Comparison of ENCODE assay signal across 8 cellular contexts in the genomic region with DNA sequence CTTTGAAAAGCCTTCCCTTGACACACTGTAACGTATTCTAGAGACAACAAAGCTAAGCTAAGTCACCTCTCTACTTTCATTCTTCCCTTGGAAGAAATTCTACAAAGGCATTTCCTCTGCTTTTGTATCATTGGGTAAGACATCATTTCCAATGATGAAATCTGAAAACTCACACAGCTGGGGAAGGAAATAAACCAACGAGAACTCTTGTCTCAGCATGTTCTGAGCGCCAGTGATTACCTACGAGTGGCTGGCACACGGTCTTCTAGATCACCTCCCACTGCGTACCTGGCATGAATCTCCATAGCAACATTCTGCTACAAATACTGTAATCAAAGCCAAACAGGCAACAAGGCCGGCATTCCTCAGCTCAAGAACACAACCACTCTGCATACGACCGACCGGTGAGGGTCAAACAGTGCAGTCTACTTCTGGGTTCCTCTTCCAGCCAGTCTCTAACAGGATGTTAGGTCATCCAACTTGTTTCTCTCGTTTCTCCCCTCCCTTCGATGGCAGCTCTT. TPM values are rescaled to one million over a fixed set of nuclear protein-coding genes. Genes with fewer than 3 reads are reported as not detected.
DNase-seq lines count a peak whose midpoint lies in the region; ATAC-seq, FAIRE-seq and TF ChIP-seq lines count a peak whose summit lies in the region.

No MANE protein-coding gene starts in this region.

- no peak overlapping the region; the same call in 1 of the 2 replicates for H2AFZ ChIP-seq in GM12878 (ENCODE audit: control insufficient read depth, low read depth, low read length)

- no peaks in the 10 kb centered on the region for H3K9me3 ChIP-seq in HUES48 (ENCODE audit: control insufficient read depth, insufficient read depth, low read length)
- H3K9me3 ChIP-seq in RWPE2 (ENCODE audit: severe bottlenecking): no peaks in the 10 kb centered on the region
- no peaks in the 10 kb centered on the region for H3K9me3 ChIP-seq in GM12878 (replicated peaks; ENCODE audit: control insufficient read depth, insufficient read depth, low read length)
- no peaks in the 10 kb centered on the region for H3K9me3 ChIP-seq in small intestine (ENCODE audit: control insufficient read depth, low read depth)

- TF ChIP-seq POLR2A in GM12878 (IDR thresholded peaks at IDR 0.05; ENCODE audit: low read depth, low read length): peak; percentile 48

- FAIRE-seq in GM12878 (lab: Jason Lieb, UNC) (peak; percentile 41), small intestine (lab: Jason Lieb, UNC) (no peak)

- CTCF ChIA-PET in GM12878 (lab: Yijun Ruan, JAX): interaction anchor here (0.9 to 5.7 kb wide), 8 partner anchors 8 to 94 kb away, joined by 3 to 19 read pairs (median 6); partner anchors contain the start of gene ABCB9

- H3K27me3 ChIP-seq in HUES48 (ENCODE audit: control insufficient read depth, insufficient read depth, low read length) (no peaks in the 10 kb centered on the region), RWPE2 (ENCODE audit: insufficient read depth, poor library complexity, severe bottlenecking) (no peaks in the 10 kb centered on the region), GM12878 (replicated peaks in 1 of 2; ENCODE audit: control insufficient read depth in 2 of 2, insufficient read depth in 2 of 2, low read length in 1 of 2) (no peaks in the 10 kb centered on the region), small intestine (ENCODE audit: control insufficient read depth in 2 of 2, insufficient read depth in 2 of 2, low read length in 2 of 2) (no peaks in the 10 kb centered on the region)

- TF ChIP-seq CTCF in RWPE2 (IDR thresholded peaks at IDR 0.05; ENCODE audit: poor library complexity, severe bottlenecking) (no peak), GM12878 (IDR thresholded peaks at IDR 0.05 in 2 of 3, conservative IDR thresholded peaks at IDR 0.05 in 1 of 3; ENCODE audit: control insufficient read depth in 2 of 3, extremely low read depth in 1 of 3, insufficient read depth in 1 of 3, low read depth in 3 of 3, low read length in 3 of 3) (no peak)

- SMC1A ChIA-PET in GM12878 (lab: Charles Lee; ENCODE audit: uncharacterized antibody, unreplicated experiment): interaction anchor here (1.1 to 7.6 kb wide), 12 partner anchors 8 to 350 kb away, joined by 3 to 64 read pairs (median 4); no protein-coding TSS in a partner anchor

- ATAC-seq in RWPE2 (ENCODE audit: low read depth) (peak; percentile 84), GM12878 (peak; percentile 63), GM21619 (IDR thresholded peaks at IDR 0.05; ENCODE audit: unreplicated experiment) (no peak), GM19463 (IDR thresholded peaks at IDR 0.05; ENCODE audit: unreplicated experiment) (no peak)

- intact Hi-C loops in GM12878 (cut with micrococcal nuclease; ENCODE audit: unreplicated experiment): loop anchor here (10.0 kb wide), 1 partner anchor 1887 kb away; no protein-coding TSS in a partner anchor

- no peak for TF ChIP-seq EP300 in GM12878 (IDR thresholded peaks at IDR 0.05; ENCODE audit: borderline replicate concordance in 1 of 2, control insufficient read depth in 1 of 2, low read depth in 2 of 2, low read length in 2 of 2)

- H3K36me3 ChIP-seq in HUES48 (ENCODE audit: control insufficient read depth, insufficient read depth, low read length): no peaks in the 10 kb centered on the region
- peaks cover 14% of the 10 kb centered on the region for H3K36me3 ChIP-seq in RWPE2 (ENCODE audit: low read depth)
- H3K36me3 ChIP-seq in GM12878 (ENCODE audit: control insufficient read depth in 2 of 2, insufficient read depth in 2 of 2, low read length in 1 of 2): no peaks in the 10 kb centered on the region
- no peaks in the 10 kb centered on the region for H3K36me3 ChIP-seq in small intestine (ENCODE audit: control insufficient read depth in 2 of 2, insufficient read depth in 2 of 2, low read length in 2 of 2)

- peaks cover 65% of the 10 kb centered on the region for H3K79me2 ChIP-seq in GM12878 (ENCODE audit: control insufficient read depth, insufficient read depth, low read length)

- DNase-seq in RWPE2 (ENCODE audit: low spot score) (peak; percentile 96), GM12878 (ENCODE audit: low read depth, low spot score) (no peak), iPS-NIHi7 (ENCODE audit: extremely low spot score) (peak; percentile 38), small intestine (peak; percentile 95)

- H4K20me1 ChIP-seq in GM12878 (ENCODE audit: control insufficient read depth, insufficient read depth): no peaks in the 10 kb centered on the region; the same call in none of the 2 replicates

- in situ Hi-C loops in GM12878 (cut with MboI): no loop called here

- TF ChIP-seq RAD21 in GM12878 (IDR thresholded peaks at IDR 0.05; ENCODE audit: insufficient read depth, low read depth, low read length): no peak

- H3K9ac ChIP-seq in HUES48 (ENCODE audit: low read depth, low read length) (no peak overlapping the region), GM12878 (ENCODE audit: control insufficient read depth, insufficient read depth, low read length) (peak overlapping the region; percentile 54; the same call in 1 of the 2 replicates)

- H3K4me3 ChIP-seq in GM08714 (ENCODE audit: low read length) (peak overlapping the region; percentile 60; the same call in 1 of the 2 replicates), HUES48 (ENCODE audit: low read depth, low read length) (no peak overlapping the region), RWPE2 (ENCODE audit: severe bottlenecking) (peak overlapping the region; percentile 14), GM12878 (peak overlapping the region; percentile 51), small intestine (ENCODE audit: low read depth in 1 of 2, low read length in 2 of 2) (no peak overlapping the region)

- peak overlapping the region; percentile 36 for H3K27ac ChIP-seq in HUES48 (ENCODE audit: low read depth, low read length)
- H3K27ac ChIP-seq in RWPE2 (ENCODE audit: poor library complexity, severe bottlenecking): peak overlapping the region; percentile 98
- peak overlapping the region; percentile 71 for H3K27ac ChIP-seq in GM12878 (ENCODE audit: control insufficient read depth, insufficient read depth)
- H3K27ac ChIP-seq in small intestine (ENCODE audit: low read depth in 1 of 2, low read length in 1 of 2): peak overlapping the region; percentile 87 to 92

- POLR2A ChIA-PET in GM12878 (lab: Charles Lee): interaction anchor here (1.7 to 4.5 kb wide), 5 partner anchors 9 to 38 kb away, joined by 4 to 23 read pairs (median 15); no protein-coding TSS in a partner anchor

- no TSS peak for BruUV-seq in GM12878 (replicated peaks; lab: Mats Ljungman, UMichigan)

- WGBS in GM12878 (ENCODE audit: insufficient coverage, insufficient replicate concordance, low lambda C conversion rate, missing lambda C conversion rate): 14% methylated on average over 12 of the region's 12 CpGs
- WGBS in small intestine, 3 donors: 5 to 14% (median 11%) methylated on average over 12 of the region's 12 CpGs

- peak overlapping the region; percentile 92 for H3K4me2 ChIP-seq in GM12878 (ENCODE audit: control insufficient read depth, insufficient read depth)

- RAD21 ChIA-PET in GM12878 (lab: Charles Lee; ENCODE audit: unreplicated experiment): interaction anchor here (0.8 to 3.2 kb wide), 11 partner anchors 10 to 94 kb away, joined by 3 to 17 read pairs (median 4); no protein-coding TSS in a partner anchor

- H3K4me1 ChIP-seq in HUES48 (ENCODE audit: control insufficient read depth, insufficient read depth, low read length) (peaks cover 57% of the 10 kb centered on the region), RWPE2 (ENCODE audit: insufficient read depth, poor library complexity, severe bottlenecking) (peaks cover 86% of the 10 kb centered on the region), GM12878 (ENCODE audit: control insufficient read depth, insufficient read depth, low read length) (peaks cover 36% of the 10 kb centered on the region), small intestine (ENCODE audit: control insufficient read depth in 2 of 2, insufficient read depth in 1 of 2, low read depth in 1 of 2, low read length in 1 of 2) (peaks cover 19 to 61% of the 10 kb centered on the region in 2 donors)

RNA-seq across cellular contexts. Expression of gene VPS37B, which starts 7.6 kb away (rescaled TPM):
- 54.9 and 58.5 TPM in 2 replicates for total RNA-seq in GM12878 (2013; cell fraction: nucleolus; rRNA removed)
- total RNA-seq in GM12878 (2014; rRNA removed) (47.5 and 53.3 TPM in 2 replicates), GM12878 (2014; rRNA removed; fragmentation: Illumina TruSeq; extraction: Trizol) (22.3 and 26.5 TPM in 2 replicates), GM12878 (2021) (68.6 and 68.7 TPM in 2 replicates)
- 7.5 TPM for polyA plus RNA-seq in GM12878 (2011; ENCODE audit: low read depth)
- polyA plus RNA-seq in GM12878 (2011; rRNA removed) (11.7 and 13.0 TPM in 2 replicates), GM12878 (2014; fragmentation: Illumina TruSeq; extraction: Trizol) (20.1 and 29.5 TPM in 2 replicates), GM12878 (2014; fragmentation: Nextera tagmentation; extraction: Ambion mirVana) (1 to 10 TPM in 1 of 2 experiments, under 1 TPM in 1; 0.66 to 1.7 TPM), GM12878 (2014; rRNA removed) (54.0 and 63.8 TPM in 2 replicates), GM12878 (2016; fragmentation: Nextera tagmentation; extraction: Ambion mirVana) (10 to 100 TPM; 49.7 to 52.6 TPM), small intestine (10 to 100 TPM; 22.8 to 31.4 (median 24.0) TPM)
- 22.7 and 26.9 TPM in 2 replicates for polyA plus RNA-seq in GM12878 (2011; cell fraction: cytosol; rRNA removed)
- polyA plus RNA-seq in GM12878 (2011; cell fraction: nucleus; rRNA removed): 24.3 and 28.7 TPM in 2 replicates
- 18.5 and 21.4 TPM in 2 replicates for polyA plus RNA-seq in GM12878 (2012)
- polyA minus RNA-seq in GM12878 (2011; rRNA and poly(A)+ RNA removed): 10.7 and 17.4 TPM in 2 replicates
- polyA minus RNA-seq in GM12878 (2011; cell fraction: cytosol; rRNA and poly(A)+ RNA removed): 11.3 and 11.4 TPM in 2 replicates
- polyA minus RNA-seq in GM12878 (2011; cell fraction: nucleus; rRNA and poly(A)+ RNA removed): 8.9 and 18.9 TPM in 2 replicates

RNA-seq across cellular contexts. Expression of gene HIP1R, which starts 53.0 kb away (rescaled TPM):
- total RNA-seq in GM12878 (2013; cell fraction: nucleolus; rRNA removed): 18.6 and 21.9 TPM in 2 replicates
- total RNA-seq in GM12878 (2014; rRNA removed) (23.3 and 27.7 TPM in 2 replicates), GM12878 (2014; rRNA removed; fragmentation: Illumina TruSeq; extraction: Trizol) (6.9 and 10.2 TPM in 2 replicates), GM12878 (2021) (20.7 and 21.7 TPM in 2 replicates)
- polyA plus RNA-seq in GM12878 (2011; ENCODE audit: low read depth): 3.2 TPM
- polyA plus RNA-seq in GM12878 (2011; rRNA removed) (1.1 and 1.6 TPM in 2 replicates), GM12878 (2014; fragmentation: Illumina TruSeq; extraction: Trizol) (3.4 and 10.4 TPM in 2 replicates), GM12878 (2014; fragmentation: Nextera tagmentation; extraction: Ambion mirVana) (under 1 TPM; 0.18 to 0.35 TPM), GM12878 (2014; rRNA removed) (19.9 and 20.8 TPM in 2 replicates), GM12878 (2016; fragmentation: Nextera tagmentation; extraction: Ambion mirVana) (10 to 100 TPM; 12.9 to 14.4 TPM), small intestine (100 to 1,000 TPM in 2 of 3 donors, 10 to 100 TPM in 1; 71.2 to 284 (median 126) TPM)
- polyA plus RNA-seq in GM12878 (2011; cell fraction: cytosol; rRNA removed): 1.1 and 3.2 TPM in 2 replicates
- polyA plus RNA-seq in GM12878 (2011; cell fraction: nucleus; rRNA removed): 17.7 and 27.4 TPM in 2 replicates
- 5.7 and 6.6 TPM in 2 replicates for polyA plus RNA-seq in GM12878 (2012)
- polyA minus RNA-seq in GM12878 (2011; rRNA and poly(A)+ RNA removed): 1.9 and 5.3 TPM in 2 replicates
- 1.1 and 1.2 TPM in 2 replicates for polyA minus RNA-seq in GM12878 (2011; cell fraction: cytosol; rRNA and poly(A)+ RNA removed)
- polyA minus RNA-seq in GM12878 (2011; cell fraction: nucleus; rRNA and poly(A)+ RNA removed): 3.9 and 4.6 TPM in 2 replicates

Comparison
In these comparisons a context has a peak if more than half of its experiments do, and no peak if none do; other contexts are left out.
1. H3K4me3 ChIP-seq: peak in GM08714 (single experiment), RWPE2 (single experiment) and GM12878 (single experiment); none in HUES48 (single experiment) and small intestine (0 of 2).
2. H3K27ac ChIP-seq: peak in every context shown above with its lines; median percentile 98 in RWPE2; 90 in small intestine; 71 in GM12878; 36 in HUES48.
3. ATAC-seq: peak in RWPE2 (single experiment) and GM12878 (single experiment); none in GM21619 (single experiment) and GM19463 (single experiment).